1 cellular context compared by ENCODE assay signal in the genomic region with DNA sequence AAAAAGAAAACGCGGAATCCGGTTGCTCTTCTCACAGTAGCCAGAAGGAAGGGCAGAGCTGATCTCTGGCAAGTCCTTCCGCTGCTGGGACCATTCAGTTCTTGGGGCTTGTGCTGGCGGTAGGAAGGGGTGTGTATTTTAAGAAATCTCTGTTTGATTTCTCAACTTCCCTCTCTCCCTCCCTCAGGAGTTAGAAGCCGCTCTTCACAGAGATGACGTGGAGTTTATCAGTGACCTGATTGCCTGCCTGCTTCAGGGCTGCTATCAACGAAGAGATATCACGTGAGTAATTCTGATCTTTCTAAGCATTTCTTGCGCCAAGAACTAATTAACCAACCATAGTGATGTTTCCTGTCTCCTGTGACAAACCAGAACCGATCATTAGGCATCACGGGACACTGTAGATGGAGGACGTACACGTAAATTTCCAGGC.
TF ChIP-seq lines count a peak whose summit lies in the region.

No MANE protein-coding gene starts in this region.

TF ChIP-seq in HepG2, 621 proteins besides CTCF, POLR2A, EP300 and RAD21 (continued from another document):
- TF ChIP-seq, protein P1, sequence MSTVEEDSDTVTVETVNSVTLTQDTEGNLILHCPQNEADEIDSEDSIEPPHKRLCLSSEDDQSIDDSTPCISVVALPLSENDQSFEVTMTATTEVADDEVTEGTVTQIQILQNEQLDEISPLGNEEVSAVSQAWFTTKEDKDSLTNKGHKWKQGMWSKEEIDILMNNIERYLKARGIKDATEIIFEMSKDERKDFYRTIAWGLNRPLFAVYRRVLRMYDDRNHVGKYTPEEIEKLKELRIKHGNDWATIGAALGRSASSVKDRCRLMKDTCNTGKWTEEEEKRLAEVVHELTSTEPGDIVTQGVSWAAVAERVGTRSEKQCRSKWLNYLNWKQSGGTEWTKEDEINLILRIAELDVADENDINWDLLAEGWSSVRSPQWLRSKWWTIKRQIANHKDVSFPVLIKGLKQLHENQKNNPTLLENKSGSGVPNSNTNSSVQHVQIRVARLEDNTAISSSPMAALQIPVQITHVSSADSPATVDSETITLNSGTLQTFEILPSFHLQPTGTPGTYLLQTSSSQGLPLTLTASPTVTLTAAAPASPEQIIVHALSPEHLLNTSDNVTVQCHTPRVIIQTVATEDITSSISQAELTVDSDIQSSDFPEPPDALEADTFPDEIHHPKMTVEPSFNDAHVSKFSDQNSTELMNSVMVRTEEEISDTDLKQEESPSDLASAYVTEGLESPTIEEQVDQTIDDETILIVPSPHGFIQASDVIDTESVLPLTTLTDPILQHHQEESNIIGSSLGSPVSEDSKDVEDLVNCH (CRISPR knock-in tag; IDR thresholded peaks at IDR 0.05): no peak
- TF ChIP-seq, protein P2, sequence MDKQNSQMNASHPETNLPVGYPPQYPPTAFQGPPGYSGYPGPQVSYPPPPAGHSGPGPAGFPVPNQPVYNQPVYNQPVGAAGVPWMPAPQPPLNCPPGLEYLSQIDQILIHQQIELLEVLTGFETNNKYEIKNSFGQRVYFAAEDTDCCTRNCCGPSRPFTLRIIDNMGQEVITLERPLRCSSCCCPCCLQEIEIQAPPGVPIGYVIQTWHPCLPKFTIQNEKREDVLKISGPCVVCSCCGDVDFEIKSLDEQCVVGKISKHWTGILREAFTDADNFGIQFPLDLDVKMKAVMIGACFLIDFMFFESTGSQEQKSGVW (CRISPR knock-in tag; IDR thresholded peaks at IDR 0.05; ENCODE audit: borderline replicate concordance): no peak
TF ChIP-seq in HepG2: peak in this region for 0.
